Comparison of ENCODE assay signal across 10 cellular contexts in the genomic region with DNA sequence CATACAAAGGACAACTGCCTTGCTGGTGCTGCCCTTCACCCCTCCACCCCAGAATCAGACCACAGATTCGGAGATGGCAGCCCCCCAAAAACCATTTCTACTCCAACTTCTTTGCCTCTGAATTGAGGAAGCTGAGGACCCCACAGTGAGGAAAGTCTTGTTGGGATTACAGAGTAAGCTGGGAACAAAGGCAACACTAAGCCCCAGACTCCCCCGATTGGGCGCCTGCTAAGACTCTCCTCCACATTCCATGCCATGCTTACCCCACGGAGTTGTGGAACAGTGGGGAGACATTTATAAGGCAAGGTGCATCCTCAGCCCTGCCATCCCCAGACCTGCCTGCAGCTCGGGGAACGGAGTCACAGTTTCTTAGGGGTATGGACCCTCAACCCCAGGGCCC. TPM values are rescaled to one million over a fixed set of nuclear protein-coding genes. Genes with fewer than 3 reads are reported as not detected.
DNase-seq lines count a peak whose midpoint lies in the region; ATAC-seq lines count a peak whose summit lies in the region.
"Had no signal": no experiment of that assay in that cellular context is flagged by ENCODE, and none has a peak within 500 bp of the region (broad histone marks: within the 10 kb centered on the region; RNA-seq: fewer than 3 reads in every experiment).

No MANE protein-coding gene starts in this region.

- no peak for DNase-seq in activated CD8-positive, alpha-beta memory T cell treated with anti-CD3 and anti-CD28 coated beads, Interleukin-2, amount 10 ng/mL, durations not matched to agents 7 days and 5 days
- no peak for DNase-seq in activated CD8-positive, alpha-beta memory T cell treated with anti-CD3 and anti-CD28 coated beads, Interleukin-2, amount 50 U/mL, for 48 hours
- DNase-seq in substantia nigra (lab: John Stamatoyannopoulos, UW) (no peak), NCI-H524 (lab: John Stamatoyannopoulos, UW) (no peak), aorta (no peak)
- DNase-seq: COR-L47, NCI-H1417 treated with DMSO at 0.1 percent for 48 hours had no signal

- H3K4me1 Mint-ChIP-seq in activated CD8-positive, alpha-beta memory T cell treated with anti-CD3 and anti-CD28 coated beads, Interleukin-2, amount 10 ng/mL, durations not matched to agents 7 days and 5 days: peaks cover 73% of the 10 kb centered on the region
- H3K4me1 Mint-ChIP-seq in activated naive CD4-positive, alpha-beta T cell treated with anti-CD3 and anti-CD28 coated beads, Interleukin-2, amount 50 U/mL, for 24 hours: peaks cover 71% of the 10 kb centered on the region

- no peaks in the 10 kb centered on the region for H3K36me3 ChIP-seq in aorta (ENCODE audit: control insufficient read depth in 1 of 2, insufficient read depth in 2 of 2, low read length in 1 of 2)

- no peaks in the 10 kb centered on the region for H3K9me3 ChIP-seq in iPS-18c (ENCODE audit: control insufficient read depth, insufficient read depth, low read length)
- H3K9me3 ChIP-seq in aorta (ENCODE audit: control insufficient read depth, low read length): no peaks in the 10 kb centered on the region

- intact Hi-C loops in aorta (cut with DNase I): loop anchor here (5.0 kb wide), 2 partner anchors 35 to 190 kb away; a partner anchor contains a TSS

- H3K4me1 ChIP-seq in aorta (ENCODE audit: control insufficient read depth in 1 of 2, insufficient read depth in 2 of 2, low read length in 2 of 2): peaks cover 0 to 2% of the 10 kb centered on the region in 2 donors

- peak overlapping the region; percentile 78; the same call in 1 of the 2 replicates for H3K4me3 ChIP-seq in iPS-18c (ENCODE audit: insufficient read depth, low read depth, low read length)
- no peak overlapping the region for H3K4me3 ChIP-seq in aorta (ENCODE audit: low read length in 2 of 2)

- H3K9me3 Mint-ChIP-seq in activated CD8-positive, alpha-beta memory T cell treated with anti-CD3 and anti-CD28 coated beads, Interleukin-2, amount 10 ng/mL, durations not matched to agents 7 days and 5 days (ENCODE audit: low read depth): no peaks in the 10 kb centered on the region
- no peaks in the 10 kb centered on the region for H3K9me3 Mint-ChIP-seq in activated naive CD4-positive, alpha-beta T cell treated with anti-CD3 and anti-CD28 coated beads, Interleukin-2, amount 50 U/mL, for 24 hours

- CTCF ChIA-PET in activated CD8-positive, alpha-beta memory T cell treated with anti-CD3 and anti-CD28 coated beads, Interleukin-2, amount 10 ng/mL, durations not matched to agents 7 days and 5 days (lab: Charles Lee): interaction anchor here (0.9 to 24.4 kb wide), 10 partner anchors 8 to 220 kb away, joined by 3 to 458 read pairs (median 4); a partner anchor contains a TSS

- no peak overlapping the region for H3K27ac Mint-ChIP-seq in activated CD8-positive, alpha-beta memory T cell treated with anti-CD3 and anti-CD28 coated beads, Interleukin-2, amount 10 ng/mL, durations not matched to agents 7 days and 5 days
- peak overlapping the region; percentile 86 for H3K27ac Mint-ChIP-seq in activated naive CD4-positive, alpha-beta T cell treated with anti-CD3 and anti-CD28 coated beads, Interleukin-2, amount 50 U/mL, for 24 hours

- H3K27me3 ChIP-seq in aorta (ENCODE audit: control insufficient read depth in 1 of 2, insufficient read depth in 2 of 2, low read length in 1 of 2): no peaks in the 10 kb centered on the region

- no peak for ATAC-seq in activated CD8-positive, alpha-beta memory T cell treated with anti-CD3 and anti-CD28 coated beads, Interleukin-2, amount 10 ng/mL, durations not matched to agents 7 days and 5 days
- no peak for ATAC-seq in GM21360 (IDR thresholded peaks at IDR 0.05; ENCODE audit: unreplicated experiment)
- ATAC-seq in aorta (ENCODE audit: low FRiP score): no peak

- 83 to 84% methylated on average over 6 of the region's 6 CpGs for WGBS in aorta, 2 donors

- H3K27me3 Mint-ChIP-seq in activated CD8-positive, alpha-beta memory T cell treated with anti-CD3 and anti-CD28 coated beads, Interleukin-2, amount 10 ng/mL, durations not matched to agents 7 days and 5 days: no peaks in the 10 kb centered on the region
- no peaks in the 10 kb centered on the region for H3K27me3 Mint-ChIP-seq in activated naive CD4-positive, alpha-beta T cell treated with anti-CD3 and anti-CD28 coated beads, Interleukin-2, amount 50 U/mL, for 24 hours

- H3K27ac ChIP-seq in substantia nigra (ENCODE audit: low read depth, low read length, poor library complexity, severe bottlenecking) (peak overlapping the region; percentile 92), aorta (ENCODE audit: low read depth in 1 of 2, low read length in 2 of 2) (no peak overlapping the region)

- H3K4me3 Mint-ChIP-seq in activated CD8-positive, alpha-beta memory T cell treated with anti-CD3 and anti-CD28 coated beads, Interleukin-2, amount 10 ng/mL, durations not matched to agents 7 days and 5 days: peak overlapping the region; percentile 87
- peak overlapping the region; percentile 96 for H3K4me3 Mint-ChIP-seq in activated naive CD4-positive, alpha-beta T cell treated with anti-CD3 and anti-CD28 coated beads, Interleukin-2, amount 50 U/mL, for 24 hours

- peaks cover 4% of the 10 kb centered on the region for H3K36me3 Mint-ChIP-seq in activated CD8-positive, alpha-beta memory T cell treated with anti-CD3 and anti-CD28 coated beads, Interleukin-2, amount 10 ng/mL, durations not matched to agents 7 days and 5 days
- peaks cover 1% of the 10 kb centered on the region for H3K36me3 Mint-ChIP-seq in activated naive CD4-positive, alpha-beta T cell treated with anti-CD3 and anti-CD28 coated beads, Interleukin-2, amount 50 U/mL, for 24 hours

RNA-seq across cellular contexts. Expression of a gene that starts 1.9 kb away (rescaled TPM):
- total RNA-seq in activated CD8-positive, alpha-beta memory T cell treated with anti-CD3 and anti-CD28 coated beads, Interleukin-2, amount 10 ng/mL, durations not matched to agents 7 days and 5 days: 10 to 100 TPM; 69.5 to 79.5 TPM
- 10 to 100 TPM; 38.5 to 47.0 TPM for total RNA-seq in aorta
- 10 to 100 TPM in 1 of 2 donors, 1 to 10 TPM in 1; 8.1 to 27.6 TPM for polyA plus RNA-seq in aorta

RNA-seq across cellular contexts. Expression of a gene that starts 5.3 kb away (rescaled TPM):
- 10 to 100 TPM; 15.6 to 20.1 TPM for total RNA-seq in activated CD8-positive, alpha-beta memory T cell treated with anti-CD3 and anti-CD28 coated beads, Interleukin-2, amount 10 ng/mL, durations not matched to agents 7 days and 5 days
- 10 to 100 TPM in 1 of 2 donors, 1 to 10 TPM in 1; 5.7 to 19.7 TPM for total RNA-seq in aorta
- 10 to 100 TPM in 1 of 2 donors, under 1 TPM in 1; 0.88 to 10.1 TPM for polyA plus RNA-seq in aorta

RNA-seq across cellular contexts. Expression of a gene that starts 19.1 kb away (rescaled TPM):
- 100 to 1,000 TPM in 1 of 2 experiments, 10 to 100 TPM in 1; 97.0 to 131 TPM for total RNA-seq in activated CD8-positive, alpha-beta memory T cell treated with anti-CD3 and anti-CD28 coated beads, Interleukin-2, amount 10 ng/mL, durations not matched to agents 7 days and 5 days
- 10 to 100 TPM; 31.7 to 34.4 TPM for total RNA-seq in aorta
- polyA plus RNA-seq in aorta: 100 to 1,000 TPM in 1 of 2 donors, 10 to 100 TPM in 1; 18.4 to 122 TPM

RNA-seq across cellular contexts. Expression of a gene that starts 20.8 kb away (rescaled TPM):
- total RNA-seq in activated CD8-positive, alpha-beta memory T cell treated with anti-CD3 and anti-CD28 coated beads, Interleukin-2, amount 10 ng/mL, durations not matched to agents 7 days and 5 days: 10 to 100 TPM; 20.0 to 20.3 TPM
- 1 to 10 TPM; 6.2 to 9.8 TPM for total RNA-seq in aorta
- polyA plus RNA-seq in aorta: 1 to 10 TPM; 2.8 to 3.0 TPM

RNA-seq across cellular contexts. Expression of a gene that starts 35.1 kb away (rescaled TPM):
- total RNA-seq in activated CD8-positive, alpha-beta memory T cell treated with anti-CD3 and anti-CD28 coated beads, Interleukin-2, amount 10 ng/mL, durations not matched to agents 7 days and 5 days: 1 to 10 TPM; 2.7 to 7.0 TPM
- 10 to 100 TPM in 1 of 2 donors, 1 to 10 TPM in 1; 9.9 to 12.3 TPM for total RNA-seq in aorta
- polyA plus RNA-seq in aorta: 10 to 100 TPM in 1 of 2 donors, 1 to 10 TPM in 1; 2.9 to 51.6 TPM
